In the genomic region with DNA sequence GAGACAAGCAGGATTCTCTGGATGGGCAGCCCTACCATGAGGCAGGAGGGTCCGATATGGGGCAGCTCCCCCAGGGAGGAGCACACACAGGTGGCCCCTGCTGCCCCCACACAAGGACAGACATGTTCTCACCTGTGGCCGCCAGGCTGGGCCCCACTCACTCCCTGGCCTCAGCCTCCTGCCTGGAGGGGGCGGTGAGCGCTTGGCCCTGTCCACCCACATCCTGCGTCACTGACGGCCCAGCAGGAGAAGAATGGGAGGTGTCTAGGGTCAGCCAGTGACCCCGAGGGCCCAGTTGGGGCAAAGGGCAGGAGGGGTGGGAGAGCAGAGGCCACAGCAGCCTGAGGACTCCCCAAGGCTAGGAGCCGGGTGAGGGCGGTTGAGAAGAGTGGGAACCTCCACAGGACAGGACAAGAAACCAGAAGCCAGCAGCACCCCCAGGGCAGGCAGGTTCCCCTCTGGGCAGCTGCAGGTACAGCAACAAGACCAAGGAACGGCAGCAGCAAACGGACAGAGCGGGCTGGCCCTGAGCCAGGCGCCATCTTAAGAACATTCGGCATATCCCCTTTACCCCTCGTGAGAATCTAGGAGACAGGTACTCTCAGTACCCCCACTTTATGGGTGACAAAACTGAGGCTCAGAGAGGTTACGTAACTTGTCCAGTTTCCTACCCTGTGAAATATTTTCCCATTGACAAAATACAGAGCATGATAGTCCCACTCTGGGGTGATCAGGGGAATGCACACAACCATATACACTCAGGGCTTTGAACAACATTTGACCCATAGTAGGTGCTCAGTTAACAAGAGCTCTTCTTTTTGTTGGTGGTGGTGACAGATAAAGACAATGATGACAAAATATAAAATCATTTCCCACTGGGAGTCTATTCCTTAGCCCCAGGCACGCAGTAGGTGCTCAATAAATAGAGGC, we compare ENCODE assay signal across 16 cellular contexts.
DNase-seq lines count a peak whose midpoint lies in the region; ATAC-seq, FAIRE-seq and TF ChIP-seq lines count a peak whose summit lies in the region.
"Had no signal": no experiment of that assay in that cellular context is flagged by ENCODE, and none has a peak within 500 bp of the region (broad histone marks: within the 10 kb centered on the region; RNA-seq: fewer than 3 reads in every experiment).

No MANE protein-coding gene starts in this region.

- no peaks in the 10 kb centered on the region for H3K9me2 ChIP-seq in SU-DHL-6 (replicated peaks; ENCODE audit: insufficient read depth, low read length)

- POLR2A ChIA-PET in HepG2 (lab: Yijun Ruan, JAX): no interaction called here

- no peak for FAIRE-seq in HepG2 (lab: Jason Lieb, UNC)

- in situ Hi-C loops in HepG2 (cut with HindIII; ENCODE audit: extremely low pct_ligation_motif_present, low pct_unique_long_range_greater_than_20kb): no loop called here

- DNase-seq in right cardiac atrium (peak; percentile 34 to 71 (median 60)), left ventricle myocardium superior (no peak), HepG2 (ENCODE audit: low spot score) (no peak), SIG-M5 treated with dmso at 0.1 percent for 504 hours (lab: John Stamatoyannopoulos, UW; ENCODE audit: unreplicated experiment) (no peak), NCI-H187 treated with DMSO at 0.1 percent for 48 hours (lab: John Stamatoyannopoulos, UW) (no peak), NCI-H1105 (lab: John Stamatoyannopoulos, UW) (no peak), AML-193 (lab: John Stamatoyannopoulos, UW) (no peak)
- DNase-seq: anterior cingulate cortex, hippocampal formation, KG1, NCI-H1694, NCI-H524, OCI-M1 had no signal

- H4K20me1 ChIP-seq in SU-DHL-6 (ENCODE audit: low read depth, low read length): no peaks in the 10 kb centered on the region
- H4K20me1 ChIP-seq in HepG2 (ENCODE audit: insufficient read depth, low read length): peaks cover 18% of the 10 kb centered on the region; the same call in 1 of the 2 replicates

- TF ChIP-seq RAD21 in HepG2 (CRISPR knock-in tag; IDR thresholded peaks at IDR 0.05): no peak

- H3K9me3 ChIP-seq in right cardiac atrium (ENCODE audit: control insufficient read depth, low read length) (no peaks in the 10 kb centered on the region), SU-DHL-6 (ENCODE audit: insufficient read depth, low read length) (no peaks in the 10 kb centered on the region), HepG2 (ENCODE audit: low read length) (no peaks in the 10 kb centered on the region)

- H3K27ac ChIP-seq in right cardiac atrium (ENCODE audit: low read length) (no peak overlapping the region), SU-DHL-6 (ENCODE audit: low read depth, low read length) (peak overlapping the region; percentile 24; the same call in 1 of the 2 replicates), HepG2 (ENCODE audit: extremely low read length, insufficient read depth, low read length) (no peak overlapping the region)
- H3K27ac ChIP-seq: coronary artery had no signal

- H3K9ac ChIP-seq in SU-DHL-6 (ENCODE audit: low read length) (no peak overlapping the region), HepG2 (ENCODE audit: insufficient read depth, low read depth, low read length) (no peak overlapping the region)

- no peaks in the 10 kb centered on the region for H3F3A ChIP-seq in SU-DHL-6 (ENCODE audit: insufficient read depth)

- no peaks in the 10 kb centered on the region for H3K27me3 ChIP-seq in right cardiac atrium (ENCODE audit: control insufficient read depth, insufficient read depth)
- H3K27me3 ChIP-seq in SU-DHL-6 (ENCODE audit: low read length): no peaks in the 10 kb centered on the region
- no peaks in the 10 kb centered on the region for H3K27me3 ChIP-seq in HepG2 (ENCODE audit: control insufficient read depth in 1 of 2, insufficient read depth in 2 of 2, low read length in 2 of 2)

- TF ChIP-seq EP300 in HepG2 (IDR thresholded peaks at IDR 0.05; ENCODE audit: low read depth in 2 of 2, low read length in 2 of 2) (no peak), HepG2 (CRISPR knock-in tag; IDR thresholded peaks at IDR 0.05; ENCODE audit: borderline replicate concordance) (no peak)

- H3K4me1 ChIP-seq in right cardiac atrium (ENCODE audit: control insufficient read depth, insufficient read depth, low read length) (peaks cover 34% of the 10 kb centered on the region), HepG2 (ENCODE audit: insufficient read depth, low read length) (peaks cover 10% of the 10 kb centered on the region)

- H3K4me2 ChIP-seq in SU-DHL-6 (ENCODE audit: low read depth, low read length, poor library complexity, severe bottlenecking): peak overlapping the region; percentile 1
- H3K4me2 ChIP-seq in HepG2 (ENCODE audit: low read depth, low read length): no peak overlapping the region

- intact Hi-C loops in right cardiac atrium (cut with DNase I): no loop called here
- intact Hi-C loops in left ventricle myocardium superior (cut with micrococcal nuclease): no loop called here
- intact Hi-C loops in HepG2 (cut with micrococcal nuclease; ENCODE audit: unreplicated experiment): no loop called here

- ATAC-seq in right cardiac atrium (no peak), left ventricle myocardium superior (no peak), HepG2 (no peak)
- ATAC-seq: HCT116 had no signal

- H3K79me2 ChIP-seq in SU-DHL-6 (ENCODE audit: insufficient read depth, low read length): peaks cover 10% of the 10 kb centered on the region; the same call in 1 of the 2 replicates
- H3K79me2 ChIP-seq in HepG2 (ENCODE audit: insufficient read depth, low read length): peaks cover 5% of the 10 kb centered on the region

- WGBS in right cardiac atrium: 71% methylated on average over 17 of the region's 17 CpGs
- WGBS in HepG2 (ENCODE audit: low lambda C conversion rate): 83% methylated on average over 10 of the region's 17 CpGs

- no peak overlapping the region for H2AFZ ChIP-seq in SU-DHL-6 (ENCODE audit: low read depth, low read length, severe bottlenecking)
- no peak overlapping the region for H2AFZ ChIP-seq in HepG2 (ENCODE audit: low read length)

- BruUV-seq in HepG2 (replicated peaks; lab: Mats Ljungman, UMichigan): TSS peak; percentile 30

- H3K4me3 ChIP-seq in right cardiac atrium (ENCODE audit: low read length): no peak overlapping the region
- no peak overlapping the region for H3K4me3 ChIP-seq in SU-DHL-6 (ENCODE audit: insufficient read depth, low read length, poor library complexity, severe bottlenecking)
- H3K4me3 ChIP-seq in HepG2 (replicated peaks in 1 of 3; ENCODE audit: insufficient read depth in 1 of 3, low read depth in 2 of 3, low read length in 3 of 3): no peak overlapping the region
- H3K4me3 ChIP-seq: coronary artery had no signal

- TF ChIP-seq CTCF in SU-DHL-6 (IDR thresholded peaks at IDR 0.05; ENCODE audit: insufficient read depth, low read length, poor library complexity, severe bottlenecking) (no peak), HepG2 (CRISPR knock-in tag; IDR thresholded peaks at IDR 0.05) (peak; percentile 26; the same call in 1 of the 2 replicates)

- TF ChIP-seq POLR2A in HepG2 (IDR thresholded peaks at IDR 0.05; ENCODE audit: insufficient read depth in 1 of 2, low read depth in 2 of 2, low read length in 2 of 2): no peak

- H3K36me3 ChIP-seq in SU-DHL-6 (ENCODE audit: low read length) (no peaks in the 10 kb centered on the region), HepG2 (replicated peaks in 1 of 2; ENCODE audit: control insufficient read depth in 1 of 2, insufficient read depth in 2 of 2, low read length in 2 of 2) (peaks cover 12 to 23% of the 10 kb centered on the region in 2 experiments; a peak in 4 of 5 replicates)

- CTCF ChIA-PET in HepG2 (lab: Yijun Ruan, JAX; ENCODE audit: low intra/inter-chr PET ratio, low total read pairs): no interaction called here

TF ChIP-seq in HepG2, 621 proteins besides CTCF, POLR2A, EP300 and RAD21:
- peak; percentile 61; the same call in 1 of the 2 replicates for TF ChIP-seq ZMYM3 (CRISPR knock-in tag; IDR thresholded peaks at IDR 0.05)
- peak; percentile 61; the same call in 1 of the 2 replicates for TF ChIP-seq ZNF629 (CRISPR knock-in tag; conservative IDR thresholded peaks at IDR 0.05)
- no peak for TF ChIP-seq ZSCAN30 (CRISPR knock-in tag; IDR thresholded peaks at IDR 0.05)
- 0 out of 2 replicates have a peak, but pooled peaks have one; percentile 81 for TF ChIP-seq ZKSCAN1 (IDR thresholded peaks at IDR 0.05; ENCODE audit: low read length)

Comparison
In these comparisons a context has a peak if more than half of its experiments do, and no peak if none do; other contexts are left out.
1. DNase-seq: peak in right cardiac atrium (3 of 3); none in left ventricle myocardium superior (single experiment), HepG2 (single experiment), SIG-M5 treated with dmso at 0.1 percent for 504 hours (single experiment), NCI-H187 treated with DMSO at 0.1 percent for 48 hours (single experiment), NCI-H1105 (single experiment) and AML-193 (0 of 2).